In the genomic region with DNA sequence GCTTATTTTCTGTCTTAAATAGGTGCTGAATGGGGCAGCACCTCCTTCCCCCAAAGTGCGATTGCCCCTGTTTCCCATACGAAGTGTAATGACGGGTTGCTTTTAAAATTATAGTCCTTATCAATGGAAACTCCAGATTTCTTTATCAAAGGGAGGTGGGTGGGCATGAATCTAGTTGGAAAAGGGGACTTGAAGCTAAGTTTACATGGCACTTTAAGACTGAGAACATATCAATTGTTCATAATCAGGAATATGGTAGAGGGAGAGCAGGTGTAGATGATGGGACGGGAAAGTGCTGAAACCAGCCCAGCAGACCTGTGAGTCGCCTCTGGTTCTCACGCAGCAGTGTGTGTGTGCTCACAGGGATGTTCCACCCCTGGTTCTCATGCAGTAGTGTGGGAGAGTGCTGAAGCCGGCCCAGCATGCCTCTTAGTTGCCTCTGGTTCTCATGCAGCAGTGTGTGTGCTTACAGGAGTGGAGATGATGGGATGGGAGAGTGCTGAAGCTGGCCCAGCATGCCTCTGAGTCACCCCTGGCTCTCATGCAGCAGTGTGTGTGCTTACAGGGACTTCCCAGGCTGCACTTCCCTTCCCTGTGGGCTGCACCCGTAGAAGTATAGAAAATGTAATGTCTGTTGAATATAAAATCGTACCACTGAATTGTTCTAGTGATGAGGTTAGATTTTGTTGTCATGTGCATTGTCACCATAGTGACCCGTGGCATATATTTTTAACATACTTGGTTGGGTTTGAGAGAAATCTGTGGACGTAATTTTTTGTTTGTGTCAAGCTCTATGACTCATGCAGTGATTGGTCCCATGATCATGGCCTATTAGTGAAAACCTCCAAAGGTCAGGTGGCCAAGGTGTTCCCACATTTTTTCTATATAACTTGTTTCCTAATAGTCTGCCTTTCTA, we compare ENCODE assay signal across 8 cellular contexts. TPM values are rescaled to one million over a fixed set of nuclear protein-coding genes. Genes with fewer than 3 reads are reported as not detected.
DNase-seq lines count a peak whose midpoint lies in the region; ATAC-seq and FAIRE-seq lines count a peak whose summit lies in the region.

No MANE protein-coding gene starts in this region.

- H3K4me1 Mint-ChIP-seq in immature natural killer cell: no peaks in the 10 kb centered on the region

- peak; percentile 60 for ATAC-seq in GM21619 (IDR thresholded peaks at IDR 0.05; ENCODE audit: unreplicated experiment)
- no peak for ATAC-seq in HG02588 (IDR thresholded peaks at IDR 0.05; ENCODE audit: unreplicated experiment)

- no peak overlapping the region for H3K27ac Mint-ChIP-seq in immature natural killer cell

- no peaks in the 10 kb centered on the region for H3K9me3 Mint-ChIP-seq in immature natural killer cell

- peaks cover 22 to 49% (median 37%) of the 10 kb centered on the region in 3 donors for H3K36me3 Mint-ChIP-seq in immature natural killer cell

- no peak overlapping the region for H3K4me3 Mint-ChIP-seq in immature natural killer cell

- FAIRE-seq in RCC 7860 (lab: Jason Lieb, UNC): peak; percentile 35

- no peaks in the 10 kb centered on the region for H3K27me3 Mint-ChIP-seq in immature natural killer cell (ENCODE audit: low read depth in 3 of 3)

- DNase-seq in GM04503 (ENCODE audit: low read depth) (peak; percentile 34), RCC 7860 (ENCODE audit: low spot score) (peak; percentile 72), iris pigment epithelial cell (ENCODE audit: low read depth) (peak; percentile 99), NOMO-1 treated with dmso at 0.1 percent for 144 hours (lab: John Stamatoyannopoulos, UW; ENCODE audit: unreplicated experiment) (no peak), immature natural killer cell (no peak), UCSD-AML1 (lab: John Stamatoyannopoulos, UW; ENCODE audit: unreplicated experiment) (no peak)

RNA-seq across cellular contexts. Expression of gene GPATCH2L, which starts 51.6 kb away (rescaled TPM):
- 10 to 100 TPM in 2 of 3 donors, 1 to 10 TPM in 1; 9.4 to 15.7 (median 14.7) TPM for polyA plus RNA-seq in immature natural killer cell

Comparison
In these comparisons a context has a peak if more than half of its experiments do, and no peak if none do; other contexts are left out.
1. DNase-seq: peak in GM04503 (single experiment), RCC 7860 (single experiment) and iris pigment epithelial cell (single experiment); none in NOMO-1 treated with dmso at 0.1 percent for 144 hours (single experiment), immature natural killer cell (0 of 3) and UCSD-AML1 (single experiment).